In the genomic region with DNA sequence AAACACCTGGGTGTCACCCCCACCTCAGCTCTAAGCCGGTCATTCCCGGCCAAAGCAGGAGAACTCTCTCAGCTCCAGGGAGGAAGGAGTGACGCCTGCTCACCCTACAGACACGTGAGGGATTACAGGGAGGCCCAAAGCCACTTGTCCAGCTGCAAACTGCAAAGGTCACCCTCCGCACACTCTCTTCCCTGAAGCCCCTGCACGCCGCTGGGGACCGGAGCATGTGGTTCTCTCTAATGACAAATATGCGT, we compare ENCODE assay signal across 19 cellular contexts.
DNase-seq lines count a peak whose midpoint lies in the region; ATAC-seq and TF ChIP-seq lines count a peak whose summit lies in the region.
"Had no signal": no experiment of that assay in that cellular context is flagged by ENCODE, and none has a peak within 500 bp of the region (broad histone marks: within the 10 kb centered on the region; RNA-seq: fewer than 3 reads in every experiment).

No MANE protein-coding gene starts in this region.

- H3K36me3 Mint-ChIP-seq in IgD-negative memory B cell (peaks cover 3% of the 10 kb centered on the region), progenitor cell of endocrine pancreas (ENCODE audit: insufficient read depth) (no peaks in the 10 kb centered on the region)

- H3K27ac Mint-ChIP-seq in IgD-negative memory B cell (peak overlapping the region in 2 of 3 donors; percentile 47 to 64), progenitor cell of endocrine pancreas (peak overlapping the region; percentile 79)
- no peak overlapping the region for H3K27ac Mint-ChIP-seq in stimulated activated naive CD8-positive, alpha-beta T cell treated with anti-CD3 and anti-CD28 coated beads, Interleukin-15, amount 100 ng/mL, for 72 hours
- H3K27ac Mint-ChIP-seq: activated CD4-positive, alpha-beta T cell treated with anti-CD3 and anti-CD28 coated beads for 36 hours; activated naive CD4-positive, alpha-beta T cell treated with anti-CD3 and anti-CD28 coated beads for 36 hours had no signal

- H3K27me3 Mint-ChIP-seq in IgD-negative memory B cell (peaks cover 51% of the 10 kb centered on the region), progenitor cell of endocrine pancreas (no peaks in the 10 kb centered on the region)
- peaks cover 55% of the 10 kb centered on the region for H3K27me3 Mint-ChIP-seq in stimulated activated naive CD8-positive, alpha-beta T cell treated with anti-CD3 and anti-CD28 coated beads, Interleukin-15, amount 100 ng/mL, for 72 hours

- no peaks in the 10 kb centered on the region for H3K36me3 ChIP-seq in colonic mucosa
- H3K36me3 ChIP-seq: sigmoid colon had no signal

- ATAC-seq in GM18511 (IDR thresholded peaks at IDR 0.05; ENCODE audit: unreplicated experiment): peak; percentile 7
- ATAC-seq in stimulated activated naive CD8-positive, alpha-beta T cell treated with anti-CD3 and anti-CD28 coated beads, Interleukin-15, amount 100 ng/mL, for 72 hours: no peak
- ATAC-seq: activated CD4-positive, alpha-beta T cell treated with anti-CD3 and anti-CD28 coated beads for 36 hours had no signal

- H3K4me3 Mint-ChIP-seq in IgD-negative memory B cell: peak overlapping the region in 3 of 4 donors; percentile 19 to 93 (median 91)
- H3K4me3 Mint-ChIP-seq in progenitor cell of endocrine pancreas (ENCODE audit: low read depth): no peak overlapping the region
- H3K4me3 Mint-ChIP-seq in stimulated activated naive CD8-positive, alpha-beta T cell treated with anti-CD3 and anti-CD28 coated beads, Interleukin-15, amount 100 ng/mL, for 72 hours: no peak overlapping the region
- H3K4me3 Mint-ChIP-seq: activated CD4-positive, alpha-beta T cell treated with anti-CD3 and anti-CD28 coated beads for 36 hours; activated naive CD4-positive, alpha-beta T cell treated with anti-CD3 and anti-CD28 coated beads for 36 hours had no signal

- peak overlapping the region; percentile 58 for H3K27ac ChIP-seq in colonic mucosa
- H3K27ac ChIP-seq: HL-60, sigmoid colon had no signal

- H3K9ac ChIP-seq in colonic mucosa (ENCODE audit: low read depth in 2 of 2, low read length in 2 of 2): peak overlapping the region in 1 of 2 donors; percentile 59

- no peaks in the 10 kb centered on the region for H3K27me3 ChIP-seq in colonic mucosa
- H3K27me3 ChIP-seq: sigmoid colon had no signal

- H3K4me3 ChIP-seq in colonic mucosa: no peak overlapping the region
- H3K4me3 ChIP-seq: sigmoid colon had no signal

- intact Hi-C loops in colonic mucosa (cut with DNase I): no loop called here

- H3K4me1 Mint-ChIP-seq in IgD-negative memory B cell (peaks cover 41 to 56% (median 45%) of the 10 kb centered on the region in 3 donors), progenitor cell of endocrine pancreas (ENCODE audit: low read depth) (peaks cover 54% of the 10 kb centered on the region)
- peaks cover 68% of the 10 kb centered on the region for H3K4me1 Mint-ChIP-seq in stimulated activated naive CD8-positive, alpha-beta T cell treated with anti-CD3 and anti-CD28 coated beads, Interleukin-15, amount 100 ng/mL, for 72 hours

- peaks cover 0 to 2% (median 2%) of the 10 kb centered on the region in 3 donors for H3K9me3 Mint-ChIP-seq in IgD-negative memory B cell
- no peaks in the 10 kb centered on the region for H3K9me3 Mint-ChIP-seq in progenitor cell of endocrine pancreas (ENCODE audit: low read depth)
- no peaks in the 10 kb centered on the region for H3K9me3 Mint-ChIP-seq in stimulated activated naive CD8-positive, alpha-beta T cell treated with anti-CD3 and anti-CD28 coated beads, Interleukin-15, amount 100 ng/mL, for 72 hours
- H3K9me3 Mint-ChIP-seq: activated naive CD4-positive, alpha-beta T cell treated with anti-CD3 and anti-CD28 coated beads for 36 hours had no signal

- H3K4me1 ChIP-seq in colonic mucosa: peaks cover 19% of the 10 kb centered on the region
- H3K4me1 ChIP-seq: sigmoid colon had no signal

- no peaks in the 10 kb centered on the region for H3K9me3 ChIP-seq in colonic mucosa
- H3K9me3 ChIP-seq: sigmoid colon had no signal

- DNase-seq in colonic mucosa: peak; percentile 47
- DNase-seq in progenitor cell of endocrine pancreas (ENCODE audit: low spot score, unreplicated experiment): no peak
- no peak for DNase-seq in AML-193 (lab: John Stamatoyannopoulos, UW)
- DNase-seq in Kasumi-1 (lab: John Stamatoyannopoulos, UW): no peak
- no peak for DNase-seq in stimulated activated naive CD8-positive, alpha-beta T cell treated with anti-CD3 and anti-CD28 coated beads, Interleukin-15, amount 100 ng/mL, for 72 hours
- DNase-seq: activated CD8-positive, alpha-beta memory T cell treated with anti-CD3 and anti-CD28 coated beads, Interleukin-2, amount 50 U/mL, for 48 hours; activated naive CD4-positive, alpha-beta T cell treated with anti-CD3 and anti-CD28 coated beads for 36 hours; hippocampal formation; midbrain; NCI-H1436; NCI-H226; nucleus accumbens; stimulated activated CD4-positive, alpha-beta T cell treated with anti-CD3 and anti-CD28 coated beads, Interleukin-1b, Interleukin-23, amount 100 ng/mL, for 48 hours; T-helper 2 cell had no signal

- TF ChIP-seq CTCF in colonic mucosa (IDR thresholded peaks at IDR 0.05): no peak
- TF ChIP-seq CTCF in progenitor cell of endocrine pancreas (IDR thresholded peaks at IDR 0.05; ENCODE audit: unreplicated experiment): no peak

Comparison
In these comparisons a context has a peak if more than half of its experiments do, and no peak if none do; other contexts are left out.
1. H3K27ac Mint-ChIP-seq: peak in IgD-negative memory B cell (2 of 3) and progenitor cell of endocrine pancreas (single experiment); none in stimulated activated naive CD8-positive, alpha-beta T cell treated with anti-CD3 and anti-CD28 coated beads, Interleukin-15, amount 100 ng/mL, for 72 hours (0 of 2).
2. H3K4me3 Mint-ChIP-seq: peak in IgD-negative memory B cell (3 of 4); none in progenitor cell of endocrine pancreas (single experiment) and stimulated activated naive CD8-positive, alpha-beta T cell treated with anti-CD3 and anti-CD28 coated beads, Interleukin-15, amount 100 ng/mL, for 72 hours (0 of 2).